ENCODE assay signal across 8 cellular contexts in genomic region chrX:40094900-40095587, GRCh38. TPM values are rescaled to one million over a fixed set of nuclear protein-coding genes. Genes with fewer than 3 reads are reported as not detected.
DNase-seq lines count a peak whose midpoint lies in the region; ATAC-seq and TF ChIP-seq lines count a peak whose summit lies in the region.

No MANE protein-coding gene starts in this region.

- no peaks in the 10 kb centered on the region for H3K9me3 Mint-ChIP-seq in natural killer cell treated with Interleukin-12 subunit alpha and Interleukin-12 subunit beta and Interleukin-15 and Interleukin-18, amount 100 ng/mL, for 72 hours

- H3K9me3 ChIP-seq in MM.1S (replicated peaks; ENCODE audit: insufficient read depth, low read length) (no peaks in the 10 kb centered on the region), duodenal mucosa (ENCODE audit: control insufficient read depth in 1 of 2, low read length in 2 of 2) (no peaks in the 10 kb centered on the region)

- H3K27me3 ChIP-seq in MM.1S (replicated peaks; ENCODE audit: insufficient read depth, low read length): no peaks in the 10 kb centered on the region
- H3K27me3 ChIP-seq in duodenal mucosa (ENCODE audit: control insufficient read depth in 1 of 2, insufficient read depth in 2 of 2, low read length in 2 of 2): no peaks in the 10 kb centered on the region

- no peak overlapping the region for H2AFZ ChIP-seq in MM.1S (ENCODE audit: low read length)

- H3K4me3 Mint-ChIP-seq in natural killer cell treated with Interleukin-12 subunit alpha and Interleukin-12 subunit beta and Interleukin-15 and Interleukin-18, amount 100 ng/mL, for 72 hours: peak overlapping the region; percentile 94

- peaks cover 0 to 20% of the 10 kb centered on the region in 2 donors for H3K27me3 Mint-ChIP-seq in natural killer cell treated with Interleukin-12 subunit alpha and Interleukin-12 subunit beta and Interleukin-15 and Interleukin-18, amount 100 ng/mL, for 72 hours

- H3K4me1 ChIP-seq in MM.1S (ENCODE audit: low read length) (0 out of 2 replicates have a peak, but pooled peaks cover 4% of the 10 kb centered on the region), duodenal mucosa (ENCODE audit: control insufficient read depth in 1 of 2, insufficient read depth in 2 of 2, low read length in 2 of 2) (peaks cover 23 to 32% of the 10 kb centered on the region in 2 donors)

- H3K36me3 ChIP-seq in MM.1S (replicated peaks; ENCODE audit: insufficient read depth, low read length) (no peaks in the 10 kb centered on the region), duodenal mucosa (ENCODE audit: control insufficient read depth in 1 of 2, insufficient read depth in 2 of 2, low read length in 2 of 2) (no peaks in the 10 kb centered on the region)

- peak overlapping the region; percentile 47 for H3K4me2 ChIP-seq in MM.1S (ENCODE audit: low read depth, low read length)

- H3K27ac Mint-ChIP-seq in natural killer cell treated with Interleukin-12 subunit alpha and Interleukin-12 subunit beta and Interleukin-15 and Interleukin-18, amount 100 ng/mL, for 72 hours: peak overlapping the region; percentile 81 to 88

- no peaks in the 10 kb centered on the region for H3K9me2 ChIP-seq in MM.1S (replicated peaks; ENCODE audit: insufficient read depth, low read length)

- TF ChIP-seq CTCF in MM.1S (IDR thresholded peaks at IDR 0.05; ENCODE audit: low read length): no peak

- H3K36me3 Mint-ChIP-seq in natural killer cell treated with Interleukin-12 subunit alpha and Interleukin-12 subunit beta and Interleukin-15 and Interleukin-18, amount 100 ng/mL, for 72 hours: no peaks in the 10 kb centered on the region

- H3K9ac ChIP-seq in MM.1S (ENCODE audit: low read length) (peak overlapping the region; percentile 72), duodenal mucosa (ENCODE audit: low read depth in 1 of 2, low read length in 2 of 2) (peak overlapping the region; percentile 52 to 57)

- H3K27ac ChIP-seq in MM.1S (ENCODE audit: low read length) (peak overlapping the region; percentile 70), duodenal mucosa (ENCODE audit: low read depth, low read length) (no peak overlapping the region)

- peaks cover 71% of the 10 kb centered on the region for H3K79me2 ChIP-seq in MM.1S (ENCODE audit: low read length)

- H3K4me3 ChIP-seq in MM.1S (ENCODE audit: low read length): peak overlapping the region; percentile 73
- peak overlapping the region; percentile 70 to 80 for H3K4me3 ChIP-seq in duodenal mucosa (ENCODE audit: low read depth in 1 of 2, low read length in 2 of 2)

- H4K20me1 ChIP-seq in MM.1S (ENCODE audit: insufficient read depth, low read length): peaks cover 37% of the 10 kb centered on the region

- no peak for ATAC-seq in natural killer cell treated with Interleukin-12 subunit alpha and Interleukin-12 subunit beta and Interleukin-15 and Interleukin-18, amount 100 ng/mL, for 72 hours
- no peak for ATAC-seq in GM21723 (IDR thresholded peaks at IDR 0.05; ENCODE audit: unreplicated experiment)

- H3K4me1 Mint-ChIP-seq in natural killer cell treated with Interleukin-12 subunit alpha and Interleukin-12 subunit beta and Interleukin-15 and Interleukin-18, amount 100 ng/mL, for 72 hours (ENCODE audit: low read depth in 2 of 2): peaks cover 32 to 38% of the 10 kb centered on the region in 2 donors

- H3F3A ChIP-seq in MM.1S (ENCODE audit: insufficient read depth, low read length): peaks cover 15% of the 10 kb centered on the region

- DNase-seq in COLO668 (lab: John Stamatoyannopoulos, UW; ENCODE audit: unreplicated experiment): peak; percentile 46
- no peak for DNase-seq in MM.1S
- no peak for DNase-seq in natural killer cell treated with Interleukin-12 subunit alpha and Interleukin-12 subunit beta and Interleukin-15 and Interleukin-18, amount 100 ng/mL, for 72 hours (ENCODE audit: low spot score)
- no peak for DNase-seq in hepatic stellate cell (ENCODE audit: low spot score)
- DNase-seq in activated gamma-delta T cell treated with Interleukin-2 at 50 U/mL for 16 hours: no peak
- DNase-seq in stimulated activated CD8-positive, alpha-beta memory T cell treated with anti-CD3 and anti-CD28 coated beads, Interleukin-4, amount 100 ng/mL, for 48 hours: no peak

RNA-seq across cellular contexts. Expression of gene BCOR, which starts 2.7 kb away (rescaled TPM):
- 10 to 100 TPM; 52.3 to 56.7 TPM for total RNA-seq in natural killer cell treated with Interleukin-12 subunit alpha and Interleukin-12 subunit beta and Interleukin-15 and Interleukin-18, amount 100 ng/mL, for 72 hours
